8 cellular contexts compared by ENCODE assay signal in the genomic region with DNA sequence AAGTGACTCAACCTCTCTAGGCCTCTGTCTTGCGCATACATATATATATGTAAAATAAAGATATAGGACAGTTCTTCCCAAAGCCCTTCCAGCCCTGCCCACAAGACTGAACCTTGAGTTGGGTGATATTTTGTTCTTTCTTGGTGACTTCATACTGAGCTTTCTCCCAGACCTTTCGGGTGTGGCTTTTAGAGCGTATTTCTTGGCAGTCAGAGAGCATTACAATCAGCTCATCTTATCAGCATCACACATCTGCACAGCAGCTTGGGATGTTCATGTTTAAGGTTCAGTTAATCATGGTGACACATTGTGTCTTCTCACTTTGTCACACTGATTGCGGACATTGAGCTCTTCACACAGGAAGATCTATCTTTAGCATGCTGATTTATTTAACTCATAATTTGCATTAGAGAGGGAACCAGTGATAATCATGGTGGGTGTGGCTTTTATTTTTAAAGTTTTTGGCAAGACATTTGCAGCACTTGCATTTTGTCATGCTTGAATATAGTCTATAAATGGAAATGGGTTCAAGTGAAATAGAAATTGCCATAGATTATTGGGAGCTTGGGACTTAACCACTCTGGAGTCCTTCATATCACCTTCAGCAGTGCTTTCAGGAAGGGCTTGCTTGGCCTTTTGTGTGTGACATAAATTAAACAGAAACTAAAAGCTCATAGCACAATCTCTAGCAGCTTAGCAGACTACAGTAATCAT. TPM values are rescaled to one million over a fixed set of nuclear protein-coding genes. Genes with fewer than 3 reads are reported as not detected.
A peak's percentile ranks its signal among the peaks of the same experiment; 100 is the strongest.
DNase-seq lines count a peak whose midpoint lies in the region; TF ChIP-seq lines count a peak whose summit lies in the region.

No MANE protein-coding gene starts in this region.

- H3K79me2 ChIP-seq in DOHH2 (ENCODE audit: control insufficient read depth, low read length) (peaks cover 79% of the 10 kb centered on the region), Karpas-422 (ENCODE audit: low read length) (peaks cover 80% of the 10 kb centered on the region)

- no peaks in the 10 kb centered on the region for H3K27me3 ChIP-seq in DOHH2 (ENCODE audit: control insufficient read depth, low read length)
- H3K27me3 ChIP-seq in Karpas-422 (ENCODE audit: low read length) = no peaks in the 10 kb centered on the region
- no peaks in the 10 kb centered on the region for H3K27me3 ChIP-seq in adipocyte (replicated peaks; ENCODE audit: control insufficient read depth, insufficient read depth, low read length)
- H3K27me3 ChIP-seq in mucosa of stomach (ENCODE audit: control insufficient read depth, insufficient read depth, low read length) = no peaks in the 10 kb centered on the region
- no peaks in the 10 kb centered on the region for H3K27me3 ChIP-seq in MG63
- no peaks in the 10 kb centered on the region for H3K27me3 ChIP-seq in suprapubic skin

- H3K9ac ChIP-seq in Karpas-422 (ENCODE audit: low read length) (peak overlapping the region; percentile 59), adipocyte (ENCODE audit: low read length) (no peak overlapping the region), mucosa of stomach (ENCODE audit: low read length) (peak overlapping the region; percentile 1)

- H4K20me1 ChIP-seq in DOHH2 (ENCODE audit: control insufficient read depth, insufficient read depth, low read depth, low read length) = no peaks in the 10 kb centered on the region
- H4K20me1 ChIP-seq in Karpas-422 (ENCODE audit: insufficient read depth, low read depth, low read length) = no peaks in the 10 kb centered on the region

- TF ChIP-seq EP300 in suprapubic skin (IDR thresholded peaks at IDR 0.05) = no peak

- H3K4me1 ChIP-seq in DOHH2 (ENCODE audit: control insufficient read depth, low read length) (peaks cover 89% of the 10 kb centered on the region), Karpas-422 (ENCODE audit: low read length) (peaks cover 74% of the 10 kb centered on the region), adipocyte (ENCODE audit: control insufficient read depth, insufficient read depth, low read length) (peaks cover 10% of the 10 kb centered on the region), mucosa of stomach (ENCODE audit: control insufficient read depth, insufficient read depth, low read length) (peaks cover 37% of the 10 kb centered on the region), suprapubic skin (peaks cover 19% of the 10 kb centered on the region)

- TF ChIP-seq POLR2A in suprapubic skin (IDR thresholded peaks at IDR 0.05) = no peak

- WGBS in suprapubic skin = 32% methylated on average over 4 of the region's 4 CpGs

- TF ChIP-seq CTCF in DOHH2 (IDR thresholded peaks at IDR 0.05; ENCODE audit: low read depth, low read length, poor library complexity, severe bottlenecking) (no peak), GM20000 (IDR thresholded peaks at IDR 0.05; ENCODE audit: extremely low read depth, missing control alignments) (no peak), suprapubic skin (IDR thresholded peaks at IDR 0.05) (no peak)

- peak overlapping the region; percentile 99 for H3K27ac ChIP-seq in DOHH2 (ENCODE audit: low read depth, low read length)
- H3K27ac ChIP-seq in Karpas-422 (ENCODE audit: low read length) = peak overlapping the region; percentile 95
- H3K27ac ChIP-seq in suprapubic skin = no peak overlapping the region

- H3K4me3 ChIP-seq in DOHH2 (ENCODE audit: low read length) (peak overlapping the region; percentile 68), Karpas-422 (ENCODE audit: low read length) (peak overlapping the region; percentile 59), adipocyte (ENCODE audit: low read length) (no peak overlapping the region), mucosa of stomach (ENCODE audit: low read length) (no peak overlapping the region), MG63 (no peak overlapping the region), suprapubic skin (no peak overlapping the region)

- DNase-seq in GM20000 (ENCODE audit: low spot score) (peak; percentile 64), Karpas-422 (peak; percentile 96), adipocyte (ENCODE audit: low read depth) (peak; percentile 33), MG63 (no peak), suprapubic skin (ENCODE audit: low spot score in 2 of 2) (no peak), NCI-H345 (lab: John Stamatoyannopoulos, UW) (no peak)

- no peak overlapping the region for H2AFZ ChIP-seq in Karpas-422 (ENCODE audit: low read length)

- H3K9me2 ChIP-seq in DOHH2 (replicated peaks; ENCODE audit: control insufficient read depth, low read length) (no peaks in the 10 kb centered on the region), Karpas-422 (replicated peaks; ENCODE audit: insufficient read depth, low read length) (no peaks in the 10 kb centered on the region)

- no peaks in the 10 kb centered on the region for H3K9me3 ChIP-seq in DOHH2 (ENCODE audit: control insufficient read depth, insufficient read depth, low read length)
- H3K9me3 ChIP-seq in Karpas-422 (ENCODE audit: low read length) = no peaks in the 10 kb centered on the region
- H3K9me3 ChIP-seq in adipocyte (ENCODE audit: control insufficient read depth, low read length) = no peaks in the 10 kb centered on the region
- H3K9me3 ChIP-seq in mucosa of stomach (ENCODE audit: control insufficient read depth, low read length) = no peaks in the 10 kb centered on the region
- no peaks in the 10 kb centered on the region for H3K9me3 ChIP-seq in MG63
- no peaks in the 10 kb centered on the region for H3K9me3 ChIP-seq in suprapubic skin

- H3K4me2 ChIP-seq in DOHH2 (ENCODE audit: low read length) (peak overlapping the region; percentile 79), Karpas-422 (ENCODE audit: low read depth, low read length, poor library complexity, severe bottlenecking) (peak overlapping the region; percentile 77)

- peaks cover 28% of the 10 kb centered on the region for H3F3A ChIP-seq in DOHH2 (ENCODE audit: control insufficient read depth, insufficient read depth)

- H3K36me3 ChIP-seq in DOHH2 (ENCODE audit: control insufficient read depth, low read length) = peaks cover 50% of the 10 kb centered on the region
- peaks cover 21% of the 10 kb centered on the region for H3K36me3 ChIP-seq in Karpas-422 (ENCODE audit: insufficient read depth, low read length)
- H3K36me3 ChIP-seq in adipocyte (ENCODE audit: control insufficient read depth, insufficient read depth, low read length, severe bottlenecking) = no peaks in the 10 kb centered on the region
- no peaks in the 10 kb centered on the region for H3K36me3 ChIP-seq in mucosa of stomach (ENCODE audit: control insufficient read depth, insufficient read depth, low read length)
- peaks cover 4% of the 10 kb centered on the region; the same call in 1 of the 2 replicates for H3K36me3 ChIP-seq in MG63
- H3K36me3 ChIP-seq in suprapubic skin = no peaks in the 10 kb centered on the region

RNA-seq across cellular contexts. Expression of a gene that starts 8.3 kb away (rescaled TPM):
- 15.7 and 17.9 TPM in 2 replicates for total RNA-seq in Karpas-422 (2014; rRNA removed; shearing (Covaris generic); ENCODE audit: low replicate concordance)
- total RNA-seq in MG63 (2014; rRNA removed; shearing (Covaris generic); ENCODE audit: low replicate concordance) = 6.8 and 7.0 TPM in 2 replicates
- total RNA-seq in suprapubic skin = 10 to 100 TPM; 12.7 to 17.3 (median 14.9) TPM

Comparison
In these comparisons a context has a peak if more than half of its experiments do, and no peak if none do; other contexts are left out.
1. H3K4me3 ChIP-seq: peak in DOHH2 (single experiment) and Karpas-422 (single experiment); none in adipocyte (single experiment), mucosa of stomach (single experiment), MG63 (single experiment) and suprapubic skin (single experiment).
2. DNase-seq: peak in GM20000 (single experiment), Karpas-422 (single experiment) and adipocyte (single experiment); none in MG63 (single experiment), suprapubic skin (0 of 2) and NCI-H345 (single experiment).